In genomic region chr9:132849168-132849831, GRCh38 we compare ENCODE assay signal across 11 cellular contexts. TPM values are rescaled to one million over a fixed set of nuclear protein-coding genes. Genes with fewer than 3 reads are reported as not detected.
DNase-seq lines count a peak whose midpoint lies in the region; ATAC-seq and TF ChIP-seq lines count a peak whose summit lies in the region.
"Had no signal": no experiment of that assay in that cellular context is flagged by ENCODE, and none has a peak within 500 bp of the region (broad histone marks: within the 10 kb centered on the region; RNA-seq: fewer than 3 reads in every experiment).

No MANE protein-coding gene starts in this region.

- no peak overlapping the region for H3K9ac ChIP-seq in trophoblast cell (ENCODE audit: low read length)

- no peaks in the 10 kb centered on the region; the same call in 1 of the 2 replicates for H3K27me3 Mint-ChIP-seq in WTC11 (ENCODE audit: low read depth)

- no peak overlapping the region for H2BK12ac ChIP-seq in trophoblast cell (ENCODE audit: low read length)

- no peaks in the 10 kb centered on the region for H3K9me3 Mint-ChIP-seq in WTC11
- H3K9me3 Mint-ChIP-seq: natural killer cell had no signal

- no peak overlapping the region for H4K12ac ChIP-seq in trophoblast cell (ENCODE audit: low read depth, low read length)

- POLR2A ChIA-PET in WTC11 (lab: Charles Lee): interaction anchor here (0.6 to 1.0 kb wide), 2 partner anchors 30 to 1073 kb away, joined by 3 to 8 read pairs; no protein-coding TSS in a partner anchor

- H2AK5ac ChIP-seq in trophoblast cell (ENCODE audit: low read length): no peak overlapping the region

- no peak overlapping the region for H2BK120ac ChIP-seq in trophoblast cell (ENCODE audit: insufficient read depth, low read length, poor library complexity)

- no peak overlapping the region for H3K14ac ChIP-seq in trophoblast cell (ENCODE audit: low read length)

- H3K79me2 ChIP-seq in trophoblast cell (ENCODE audit: control insufficient read depth, insufficient read depth, low read length, poor library complexity): no peaks in the 10 kb centered on the region

- intact Hi-C loops in Right ventricle myocardium inferior (cut with DNase I) (no loop called here), cardiac septum (cut with DNase I) (no loop called here), heart right ventricle (cut with DNase I) (no loop called here), testis (cut with DNase I; ENCODE audit: low total_unique reads) (no loop called here)

- no peak overlapping the region for H3K4me2 ChIP-seq in trophoblast cell (ENCODE audit: low read length)

- H2BK5ac ChIP-seq in trophoblast cell (ENCODE audit: low read depth, low read length, poor library complexity): no peak overlapping the region

- WGBS in heart right ventricle, 2 donors: 47 to 62% methylated on average over 16 of the region's 16 CpGs
- 73 to 85% methylated on average over 13 to 16 of the region's 16 CpGs for WGBS in testis, 2 donors
- no CpG with 5 or more reads among the region's 16 CpGs for WGBS in trophoblast cell (ENCODE audit: extremely low coverage, insufficient coverage, insufficient read length)

- no peak for TF ChIP-seq POLR2A in testis (IDR thresholded peaks at IDR 0.05)

- no peak overlapping the region for H3K23ac ChIP-seq in trophoblast cell (ENCODE audit: low read length)

- ATAC-seq in Right ventricle myocardium inferior (peak; percentile 71), WTC11 (no peak), heart right ventricle (peak in 6 of 8 donors; percentile 59 to 88 (median 80))
- ATAC-seq: natural killer cell had no signal

- no peaks in the 10 kb centered on the region for H3K36me3 Mint-ChIP-seq in WTC11
- H3K36me3 Mint-ChIP-seq: natural killer cell had no signal

- DNase-seq in Right ventricle myocardium inferior (ENCODE audit: missing footprints) (no peak), cardiac septum (ENCODE audit: low spot score) (no peak), WTC11 (ENCODE audit: low spot score) (no peak), heart right ventricle (peak in 1 of 2 donors; percentile 32), testis (peak; percentile 60), MV-4-11 (lab: John Stamatoyannopoulos, UW) (no peak), trophoblast cell (no peak), NCI-H2227 (lab: John Stamatoyannopoulos, UW; ENCODE audit: unreplicated experiment) (no peak)
- DNase-seq: natural killer cell, thyroid gland had no signal

- H3K9me3 ChIP-seq in heart right ventricle: no peaks in the 10 kb centered on the region
- no peaks in the 10 kb centered on the region for H3K9me3 ChIP-seq in testis
- H3K9me3 ChIP-seq in trophoblast cell (ENCODE audit: insufficient read depth, low read depth, low read length): no peaks in the 10 kb centered on the region
- H3K9me3 ChIP-seq: thyroid gland had no signal

- no peak overlapping the region for H4K8ac ChIP-seq in trophoblast cell (ENCODE audit: low read depth, low read length)

- H3K18ac ChIP-seq in trophoblast cell (ENCODE audit: low read length): no peak overlapping the region

- H3K27me3 ChIP-seq in heart right ventricle (no peaks in the 10 kb centered on the region), testis (no peaks in the 10 kb centered on the region), trophoblast cell (ENCODE audit: insufficient read depth, low read length) (no peaks in the 10 kb centered on the region)
- H3K27me3 ChIP-seq: thyroid gland had no signal

- peak overlapping the region; percentile 15; the same call in 1 of the 2 replicates for H3K27ac Mint-ChIP-seq in WTC11
- H3K27ac Mint-ChIP-seq: natural killer cell had no signal

- H3K4me1 Mint-ChIP-seq in WTC11: peaks cover 15% of the 10 kb centered on the region

- H3K4ac ChIP-seq in trophoblast cell (ENCODE audit: low read depth, low read length): no peak overlapping the region

- no peak overlapping the region for H3K4me3 Mint-ChIP-seq in WTC11
- H3K4me3 Mint-ChIP-seq: natural killer cell had no signal

- no peak overlapping the region for H2AFZ ChIP-seq in trophoblast cell (ENCODE audit: insufficient read depth, low read length, poor library complexity)

- TF ChIP-seq CTCF in WTC11 (IDR thresholded peaks at IDR 0.05) (no peak), heart right ventricle (IDR thresholded peaks at IDR 0.05) (no peak), testis (IDR thresholded peaks at IDR 0.05) (no peak)

- H4K91ac ChIP-seq in trophoblast cell (ENCODE audit: low read depth, low read length): no peak overlapping the region

- H3K4me3 ChIP-seq in heart right ventricle: peak overlapping the region in 1 of 10 donors; percentile 2
- H3K4me3 ChIP-seq in testis: no peak overlapping the region
- no peak overlapping the region for H3K4me3 ChIP-seq in trophoblast cell (ENCODE audit: low read depth, low read length)
- H3K4me3 ChIP-seq: thyroid gland had no signal

- H3K27ac ChIP-seq in heart right ventricle: peak overlapping the region in 1 of 10 donors; percentile 26
- no peak overlapping the region for H3K27ac ChIP-seq in testis
- H3K27ac ChIP-seq in trophoblast cell (ENCODE audit: low read depth, low read length): no peak overlapping the region
- H3K27ac ChIP-seq: RWPE1, thyroid gland had no signal

- no peaks in the 10 kb centered on the region for H3K79me1 ChIP-seq in trophoblast cell (ENCODE audit: low read length)

- peaks cover 0 to 3% (median 0%) of the 10 kb centered on the region in 9 donors for H3K4me1 ChIP-seq in heart right ventricle
- no peaks in the 10 kb centered on the region for H3K4me1 ChIP-seq in testis
- H3K4me1 ChIP-seq in trophoblast cell (ENCODE audit: control insufficient read depth in 1 of 2, insufficient read depth in 2 of 2, low read length in 2 of 2): no peaks in the 10 kb centered on the region
- H3K4me1 ChIP-seq: thyroid gland had no signal

- CTCF ChIA-PET in WTC11 (lab: Charles Lee): interaction anchor here (0.5 to 1.6 kb wide), 41 partner anchors 8 to 493 kb away, joined by 3 to 16 read pairs (median 5); partner anchors contain the start of genes SPACA9 and TSC1

- no peaks in the 10 kb centered on the region for H3K36me3 ChIP-seq in heart right ventricle
- H3K36me3 ChIP-seq in testis (ENCODE audit: low read depth, missing control alignments): no peaks in the 10 kb centered on the region
- H3K36me3 ChIP-seq in trophoblast cell (ENCODE audit: control insufficient read depth in 1 of 2, insufficient read depth in 2 of 2, low read length in 2 of 2): no peaks in the 10 kb centered on the region
- H3K36me3 ChIP-seq: thyroid gland had no signal

TF ChIP-seq in WTC11, 78 proteins besides CTCF, POLR2A, EP300 and RAD21 (continues in another document):
- TF ChIP-seq FOXP4 (CRISPR knock-in tag; IDR thresholded peaks at IDR 0.05): no peak
- no peak for TF ChIP-seq NFE2L1 (CRISPR knock-in tag; IDR thresholded peaks at IDR 0.05)
- no peak for TF ChIP-seq ZNF396 (CRISPR knock-in tag; IDR thresholded peaks at IDR 0.05; ENCODE audit: borderline replicate concordance)
- no peak for TF ChIP-seq MLX (CRISPR knock-in tag; IDR thresholded peaks at IDR 0.05)

RNA-seq across cellular contexts. Expression of gene AK8, which starts 28.8 kb away (rescaled TPM):
- total RNA-seq in Right ventricle myocardium inferior: not detected
- 0.13 TPM for total RNA-seq in cardiac septum
- 0.27 to 0.50 TPM (median 0.48 TPM) in 3 replicates for total RNA-seq in WTC11 (2021)
- total RNA-seq in heart right ventricle: 1 to 10 TPM in 1 of 10 donors, under 1 TPM in 4, not detected in 5; 0.15 to 1.0 (median 0.26) TPM
- under 1 TPM in 1 of 2 donors, not detected in 1; 0.09 TPM for polyA plus RNA-seq in heart right ventricle
- total RNA-seq in testis: 10 to 100 TPM; 15.0 to 15.1 TPM
- 54.8 TPM for polyA plus RNA-seq in testis (ENCODE audit: insufficient read depth, low read depth, low replicate concordance)
- polyA plus RNA-seq in trophoblast cell (2013): 0.19 and 0.34 TPM in 2 replicates

RNA-seq across cellular contexts. Expression of gene SPACA9, which starts 29.4 kb away (rescaled TPM):
- total RNA-seq in Right ventricle myocardium inferior: 4.0 TPM
- 5.4 TPM for total RNA-seq in cardiac septum
- total RNA-seq in WTC11 (2021): 0.48 to 1.8 TPM (median 1.5 TPM) in 3 replicates
- 10 to 100 TPM in 1 of 10 donors, 1 to 10 TPM in 9; 3.4 to 10.1 (median 5.7) TPM for total RNA-seq in heart right ventricle
- polyA plus RNA-seq in heart right ventricle: 1 to 10 TPM; 1.7 to 5.5 TPM
- total RNA-seq in testis: 100 to 1,000 TPM in 1 of 2 donors, 10 to 100 TPM in 1; 61.2 to 115 TPM
- polyA plus RNA-seq in testis (ENCODE audit: insufficient read depth, low read depth, low replicate concordance): 179 TPM
- 2.5 and 2.7 TPM in 2 replicates for polyA plus RNA-seq in trophoblast cell (2013)

Comparison
In these comparisons a context has a peak if more than half of its experiments do, and no peak if none do; other contexts are left out.
1. RNA of gene AK8, which starts 28.8 kb away (total RNA-seq): 15.0 to 15.1 TPM in testis; 0.27 to 0.50 TPM in WTC11, 0.15 to 1.0 TPM in heart right ventricle, 0.13 TPM in cardiac septum (single experiment) and not detected in Right ventricle myocardium inferior (single experiment); every median in the first group is over 4 times any median in the second.